In genomic region chr7:2510130-2510776, GRCh38 we compare ENCODE assay signal across 1 cellular context.
TF ChIP-seq lines count a peak whose summit lies in the region.

No MANE protein-coding gene starts in this region.

TF ChIP-seq in endothelial cell of umbilical vein, 7 proteins besides CTCF, POLR2A, EP300 and RAD21:
- TF ChIP-seq MAX (IDR thresholded peaks at IDR 0.05; ENCODE audit: insufficient read depth, insufficient read length): no peak
- TF ChIP-seq EZH2 (IDR thresholded peaks at IDR 0.05; ENCODE audit: borderline replicate concordance, low read depth, low read length, severe bottlenecking): no peak
- no peak for TF ChIP-seq GATA2 (IDR thresholded peaks at IDR 0.05; ENCODE audit: insufficient read depth, insufficient read length, low read depth, low read length)
- TF ChIP-seq JUN (IDR thresholded peaks at IDR 0.05; ENCODE audit: borderline replicate concordance, insufficient read depth, insufficient read length, low read depth): no peak
- no peak for TF ChIP-seq POLR2AphosphoS5 (IDR thresholded peaks at IDR 0.05; ENCODE audit: insufficient read depth, low read depth, low read length)
- no peak for TF ChIP-seq MYC (IDR thresholded peaks at IDR 0.05; ENCODE audit: low read depth, low read length)
- no peak for TF ChIP-seq FOS (IDR thresholded peaks at IDR 0.05; ENCODE audit: borderline replicate concordance, insufficient read depth, low read length)
